Comparison of ENCODE assay signal across 8 cellular contexts in genomic region chr17:74431568-74432483, GRCh38. TPM values are rescaled to one million over a fixed set of nuclear protein-coding genes. Genes with fewer than 3 reads are reported as not detected.
DNase-seq lines count a peak whose midpoint lies in the region; ATAC-seq, FAIRE-seq and TF ChIP-seq lines count a peak whose summit lies in the region.

Gene GPRC5C (plus strand): TSS chr17:74432088. CDS start chr17:74439777, 7,689 bp downstream.

- peak; percentile 7 to 63 for DNase-seq in NCI-H187 (lab: John Stamatoyannopoulos, UW)
- DNase-seq in activated CD8-positive, alpha-beta memory T cell treated with anti-CD3 and anti-CD28 coated beads for 24 hours = peak; percentile 75
- no peak for DNase-seq in endothelial cell of umbilical vein (ENCODE audit: low read depth, low spot score)
- peak; percentile 90 for DNase-seq in mucosa of gallbladder (ENCODE audit: low spot score)

- dilution Hi-C loops in endothelial cell of umbilical vein (cut with MboI; ENCODE audit: extremely low pct_ligation_motif_present, low sequenced_read_pairs) = no loop called here

- no peaks in the 10 kb centered on the region for H4K20me1 ChIP-seq in endothelial cell of umbilical vein (replicated peaks; ENCODE audit: control insufficient read depth, extremely low read depth, insufficient read depth, low read length)

- peaks cover 23 to 30% of the 10 kb centered on the region in 2 experiments for H3K27me3 ChIP-seq in endothelial cell of umbilical vein (ENCODE audit: control insufficient read depth in 2 of 2, insufficient read depth in 2 of 2, low read length in 2 of 2)

- no TSS peak for BruUV-seq in endothelial cell of umbilical vein (replicated peaks; lab: Mats Ljungman, UMichigan)

- H3K4me3 Mint-ChIP-seq in stimulated activated naive CD8-positive, alpha-beta T cell treated with anti-CD3 and anti-CD28 coated beads, Interleukin-15, Interleukin-2, amounts not matched to agents 100 ng/mL and 50 ng/mL, for 24 hours = peak within 1 kb of the TSS; percentile 70

- H3K27ac Mint-ChIP-seq in stimulated activated naive CD8-positive, alpha-beta T cell treated with anti-CD3 and anti-CD28 coated beads, Interleukin-15, Interleukin-2, amounts not matched to agents 100 ng/mL and 50 ng/mL, for 24 hours = no peak within 1 kb of the TSS

- TF ChIP-seq CTCF in endothelial cell of umbilical vein (IDR thresholded peaks at IDR 0.05; ENCODE audit: extremely low read depth in 1 of 2, insufficient read depth in 1 of 2, low read depth in 1 of 2, low read length in 2 of 2) = no peak

- peaks cover 57% of the 10 kb centered on the region for H3K27me3 Mint-ChIP-seq in stimulated activated naive CD8-positive, alpha-beta T cell treated with anti-CD3 and anti-CD28 coated beads, Interleukin-15, Interleukin-2, amounts not matched to agents 100 ng/mL and 50 ng/mL, for 24 hours

- H3K36me3 ChIP-seq in endothelial cell of umbilical vein (ENCODE audit: control insufficient read depth in 2 of 2, extremely low read depth in 1 of 2, insufficient read depth in 2 of 2, low read length in 2 of 2) = no peaks in the 10 kb centered on the region

- no peak for FAIRE-seq in endothelial cell of umbilical vein (lab: Jason Lieb, UNC)

- H3K9me3 Mint-ChIP-seq in stimulated activated naive CD8-positive, alpha-beta T cell treated with anti-CD3 and anti-CD28 coated beads, Interleukin-15, Interleukin-2, amounts not matched to agents 100 ng/mL and 50 ng/mL, for 24 hours = no peaks in the 10 kb centered on the region

- H3K27ac ChIP-seq in endothelial cell of umbilical vein (ENCODE audit: insufficient read depth, low read depth, low read length) = no peak within 1 kb of the TSS

- intact Hi-C loops in endothelial cell of umbilical vein (cut with micrococcal nuclease) = no loop called here

- ATAC-seq in GM18907 (IDR thresholded peaks at IDR 0.05; ENCODE audit: unreplicated experiment) (peak; percentile 33), HG03457 (IDR thresholded peaks at IDR 0.05; ENCODE audit: unreplicated experiment) (no peak), GM21717 (IDR thresholded peaks at IDR 0.05; ENCODE audit: unreplicated experiment) (no peak)

- CTCF ChIA-PET in endothelial cell of umbilical vein (lab: Charles Lee) = no interaction called here

- TF ChIP-seq POLR2A in endothelial cell of umbilical vein (IDR thresholded peaks at IDR 0.05; ENCODE audit: low read depth, low read length) = no peak

- POLR2A ChIA-PET in endothelial cell of umbilical vein (lab: Charles Lee) = no interaction called here

- no peaks in the 10 kb centered on the region for H3K4me1 ChIP-seq in endothelial cell of umbilical vein (ENCODE audit: control insufficient read depth, extremely low read depth, insufficient read depth, low read length)

- H2AFZ ChIP-seq in endothelial cell of umbilical vein (ENCODE audit: low read depth, low read length) = no peak within 1 kb of the TSS

- H3K9me1 ChIP-seq in endothelial cell of umbilical vein (replicated peaks; ENCODE audit: control insufficient read depth, extremely low read depth, insufficient read depth, low read length) = no peaks in the 10 kb centered on the region

- no peak within 1 kb of the TSS for H3K4me3 ChIP-seq in endothelial cell of umbilical vein (replicated peaks in 1 of 3; ENCODE audit: insufficient read depth in 1 of 3, low read depth in 1 of 3, low read length in 3 of 3)

- no peaks in the 10 kb centered on the region for H3K9me3 ChIP-seq in endothelial cell of umbilical vein (replicated peaks; ENCODE audit: control insufficient read depth, insufficient read depth, low read length)

- H3K9ac ChIP-seq in endothelial cell of umbilical vein (replicated peaks; ENCODE audit: extremely low read depth, insufficient read depth, low read length) = no peak within 1 kb of the TSS

- no peak within 1 kb of the TSS for H3K4me2 ChIP-seq in endothelial cell of umbilical vein (ENCODE audit: insufficient read depth, low read length)

- no peaks in the 10 kb centered on the region for H3K36me3 Mint-ChIP-seq in stimulated activated naive CD8-positive, alpha-beta T cell treated with anti-CD3 and anti-CD28 coated beads, Interleukin-15, Interleukin-2, amounts not matched to agents 100 ng/mL and 50 ng/mL, for 24 hours (ENCODE audit: low read depth)

- H3K79me2 ChIP-seq in endothelial cell of umbilical vein (ENCODE audit: control insufficient read depth, insufficient read depth, low read length) = no peaks in the 10 kb centered on the region

- peaks cover 19% of the 10 kb centered on the region for H3K4me1 Mint-ChIP-seq in stimulated activated naive CD8-positive, alpha-beta T cell treated with anti-CD3 and anti-CD28 coated beads, Interleukin-15, Interleukin-2, amounts not matched to agents 100 ng/mL and 50 ng/mL, for 24 hours (ENCODE audit: low read depth)

TF ChIP-seq in endothelial cell of umbilical vein, 7 proteins besides CTCF, POLR2A, EP300 and RAD21:
- TF ChIP-seq EZH2 (IDR thresholded peaks at IDR 0.05; ENCODE audit: borderline replicate concordance, low read depth, low read length, severe bottlenecking) (peak; percentile 46), MAX (IDR thresholded peaks at IDR 0.05; ENCODE audit: insufficient read depth, insufficient read length) (no peak)

RNA-seq across cellular contexts. Expression of gene GPRC5C, which starts in this region (rescaled TPM):
- not detected in 2 replicates for total RNA-seq in endothelial cell of umbilical vein
- not detected in 2 replicates for polyA plus RNA-seq in endothelial cell of umbilical vein
- polyA plus RNA-seq in endothelial cell of umbilical vein (2011; cell fraction: cytosol; rRNA removed) = not detected in 2 replicates
- not detected in 2 replicates for polyA plus RNA-seq in endothelial cell of umbilical vein (2011; cell fraction: nucleus; rRNA removed)
- polyA plus RNA-seq in endothelial cell of umbilical vein (2012) = not detected in 2 replicates
- polyA minus RNA-seq in endothelial cell of umbilical vein = 0.44 and 2.4 TPM in 2 replicates
- polyA minus RNA-seq in endothelial cell of umbilical vein (2011; cell fraction: cytosol; rRNA and poly(A)+ RNA removed) = 14.3 TPM
- not detected in 2 replicates for polyA minus RNA-seq in endothelial cell of umbilical vein (2011; cell fraction: nucleus; rRNA and poly(A)+ RNA removed)
- 148 TPM for total RNA-seq in mucosa of gallbladder

Comparison
In these comparisons a context has a peak if more than half of its experiments do, and no peak if none do; other contexts are left out.
1. RNA of gene GPRC5C (total RNA-seq): 148 TPM in mucosa of gallbladder (single experiment); not detected in endothelial cell of umbilical vein; every median in the first group is over 100 times any median in the second.